ENCODE assay signal across 20 cellular contexts in genomic region chr3:64957639-64958038, GRCh38.
"Had no signal": no experiment of that assay in that cellular context is flagged by ENCODE, and none has a peak within 500 bp of the region (broad histone marks: within the 10 kb centered on the region; RNA-seq: fewer than 3 reads in every experiment).

No MANE protein-coding gene starts in this region.

- H3K27ac ChIP-seq: foreskin keratinocyte, neural progenitor cell, VCaP had no signal

- DNase-seq: activated CD4-positive, CD25-positive, alpha-beta regulatory T cell treated with anti-CD3 and anti-CD28 coated beads, Interleukin-2, amount 50 U/mL, for 72 hours; activated CD8-positive, alpha-beta memory T cell treated with anti-CD3 and anti-CD28 coated beads for 24 hours; activated effector memory CD4-positive, alpha-beta T cell treated with anti-CD3 and anti-CD28 coated beads, Interleukin-2, amount 50 U/mL, for 16 hours; activated naive CD4-positive, alpha-beta T cell treated with anti-CD3 and anti-CD28 coated beads, Interleukin-2, amount 50 U/mL, for 16 hours; activated T-cell treated with anti-CD3 and anti-CD28 coated beads, Interleukin-2, amount 50 U/mL, for 72 hours; aorta; effector CD8-positive, alpha-beta T cell; foreskin keratinocyte; glutamatergic neuron; hypothalamus; islet precursor cell; mammary epithelial cell; stimulated activated naive CD8-positive, alpha-beta T cell treated with anti-CD3 and anti-CD28 coated beads, Interleukin-15, Interleukin-2, amounts not matched to agents 100 U/mL and 50 U/mL, for 24 hours; T-helper 17 cell had no signal

- H2AFZ ChIP-seq: neural progenitor cell had no signal

- H3K9ac ChIP-seq: neural progenitor cell had no signal

- H3K36me3 ChIP-seq: neural progenitor cell, tibial nerve, vagina had no signal

- H3K9me3 ChIP-seq: tibial nerve, vagina had no signal

- H3K4me2 ChIP-seq: neural progenitor cell had no signal

- H3K27me3 ChIP-seq: neural progenitor cell, tibial nerve, vagina had no signal

- ATAC-seq: activated T-cell treated with anti-CD3 and anti-CD28 coated beads, Interleukin-2, amount 50 U/mL, for 72 hours; esophagus mucosa; foreskin keratinocyte; left lobe of liver; stimulated activated naive CD8-positive, alpha-beta T cell treated with anti-CD3 and anti-CD28 coated beads, Interleukin-15, Interleukin-2, amounts not matched to agents 100 U/mL and 50 U/mL, for 24 hours; T-helper 17 cell had no signal

- H3K4me3 ChIP-seq: neural progenitor cell, tibial nerve, vagina had no signal

- H3K4me1 ChIP-seq: foreskin keratinocyte had no signal
